Comparison of ENCODE assay signal across 23 cellular contexts in genomic region chr10:114859227-114859626, GRCh38. TPM values are rescaled to one million over a fixed set of nuclear protein-coding genes. Genes with fewer than 3 reads are reported as not detected.
A peak's percentile ranks its signal among the peaks of the same experiment; 100 is the strongest.
DNase-seq lines count a peak whose midpoint lies in the region; ATAC-seq and TF ChIP-seq lines count a peak whose summit lies in the region.
"Had no signal": no experiment of that assay in that cellular context is flagged by ENCODE, and none has a peak within 500 bp of the region (broad histone marks: within the 10 kb centered on the region; RNA-seq: fewer than 3 reads in every experiment).

No MANE protein-coding gene starts in this region.

- H3K36me3 ChIP-seq in body of pancreas (replicated peaks in 1 of 2; ENCODE audit: insufficient read depth in 1 of 2, low read depth in 2 of 2) (peaks cover 5 to 15% of the 10 kb centered on the region in 2 donors), mucosa of descending colon (ENCODE audit: low read depth) (no peaks in the 10 kb centered on the region), transverse colon (peaks cover 0 to 38% (median 17%) of the 10 kb centered on the region in 4 donors), osteoblast (ENCODE audit: insufficient read depth, low read length) (peaks cover 75% of the 10 kb centered on the region), aorta (ENCODE audit: control insufficient read depth in 1 of 2, insufficient read depth in 2 of 2, low read length in 1 of 2) (peaks cover 0 to 6% of the 10 kb centered on the region in 2 donors)

- H3K9me3 ChIP-seq in body of pancreas: no peaks in the 10 kb centered on the region
- H3K9me3 ChIP-seq in mucosa of descending colon: no peaks in the 10 kb centered on the region
- H3K9me3 ChIP-seq in transverse colon: no peaks in the 10 kb centered on the region
- H3K9me3 ChIP-seq in osteoblast (ENCODE audit: low read depth, low read length): no peaks in the 10 kb centered on the region
- H3K9me3 ChIP-seq in aorta (ENCODE audit: control insufficient read depth, low read length): no peaks in the 10 kb centered on the region
- H3K9me3 ChIP-seq: sigmoid colon had no signal

- WGBS in body of pancreas, 2 donors: 67 to 71% methylated on average over 7 of the region's 7 CpGs
- WGBS in transverse colon (ENCODE audit: low coverage in 1 of 2), 2 donors: 38 to 55% methylated on average over 4 to 7 of the region's 7 CpGs
- 52 to 68% methylated on average over 7 of the region's 7 CpGs for WGBS in aorta, 2 donors

- ATAC-seq in activated CD4-positive, alpha-beta T cell treated with anti-CD3 and anti-CD28 coated beads for 36 hours: no peak
- ATAC-seq in body of pancreas (peak; percentile 88), mucosa of descending colon (peak; percentile 87), HG02870 (IDR thresholded peaks at IDR 0.05; ENCODE audit: unreplicated experiment) (no peak), aorta (ENCODE audit: low FRiP score) (no peak)
- ATAC-seq: naive thymus-derived CD8-positive, alpha-beta T cell; Right ventricle myocardium inferior; stimulated activated naive CD8-positive, alpha-beta T cell treated with anti-CD3 and anti-CD28 coated beads, Interleukin-15, amount 100 ng/mL, for 72 hours had no signal

- TF ChIP-seq EP300 in transverse colon (IDR thresholded peaks at IDR 0.05; ENCODE audit: low read depth): no peak

- H2AFZ ChIP-seq in osteoblast (ENCODE audit: low read length): no peak overlapping the region

- CTCF ChIA-PET in activated CD4-positive, alpha-beta T cell treated with anti-CD3 and anti-CD28 coated beads, Interleukin-2, amount 10 ng/mL, durations not matched to agents 7 days and 5 days (lab: Charles Lee): no interaction called here
- CTCF ChIA-PET in activated CD4-positive, alpha-beta T cell treated with anti-CD3 and anti-CD28 coated beads for 36 hours (lab: Charles Lee): interaction anchor here (1.4 kb wide), 1 partner anchor 20 kb away, joined by 3 read pairs; no protein-coding TSS in a partner anchor

- no peak overlapping the region for H3K4me2 ChIP-seq in osteoblast (ENCODE audit: insufficient read depth, low read length)

- POLR2A ChIA-PET in activated CD4-positive, alpha-beta T cell treated with anti-CD3 and anti-CD28 coated beads, Interleukin-2, amount 10 ng/mL, durations not matched to agents 7 days and 5 days (lab: Charles Lee): interaction anchor here (0.7 kb wide), 1 partner anchor 233 kb away, joined by 4 read pairs; no protein-coding TSS in a partner anchor
- POLR2A ChIA-PET in activated CD4-positive, alpha-beta T cell treated with anti-CD3 and anti-CD28 coated beads for 36 hours (lab: Charles Lee): no interaction called here

- H3K4me1 Mint-ChIP-seq in activated CD4-positive, alpha-beta T cell treated with anti-CD3 and anti-CD28 coated beads, Interleukin-2, amount 10 ng/mL, durations not matched to agents 7 days and 5 days: peaks cover 21% of the 10 kb centered on the region
- H3K4me1 Mint-ChIP-seq in activated CD4-positive, alpha-beta T cell treated with anti-CD3 and anti-CD28 coated beads for 36 hours: peaks cover 34% of the 10 kb centered on the region
- H3K4me1 Mint-ChIP-seq: memory B cell had no signal

- H3K27me3 ChIP-seq in body of pancreas: no peaks in the 10 kb centered on the region
- no peaks in the 10 kb centered on the region for H3K27me3 ChIP-seq in transverse colon
- H3K27me3 ChIP-seq in osteoblast (ENCODE audit: insufficient read depth, low read length): no peaks in the 10 kb centered on the region
- H3K27me3 ChIP-seq in aorta (ENCODE audit: control insufficient read depth in 1 of 2, insufficient read depth in 2 of 2, low read length in 1 of 2): no peaks in the 10 kb centered on the region
- H3K27me3 ChIP-seq: sigmoid colon had no signal

- H3K27me3 Mint-ChIP-seq in activated CD4-positive, alpha-beta T cell treated with anti-CD3 and anti-CD28 coated beads, Interleukin-2, amount 10 ng/mL, durations not matched to agents 7 days and 5 days: no peaks in the 10 kb centered on the region
- H3K27me3 Mint-ChIP-seq in activated CD4-positive, alpha-beta T cell treated with anti-CD3 and anti-CD28 coated beads for 36 hours: no peaks in the 10 kb centered on the region
- H3K27me3 Mint-ChIP-seq: activated naive CD8-positive, alpha-beta T cell; memory B cell; naive thymus-derived CD8-positive, alpha-beta T cell; stimulated activated naive CD8-positive, alpha-beta T cell treated with anti-CD3 and anti-CD28 coated beads, Interleukin-15, amount 100 ng/mL, for 72 hours; type B pancreatic cell had no signal

- H3K4me3 Mint-ChIP-seq in activated CD4-positive, alpha-beta T cell treated with anti-CD3 and anti-CD28 coated beads, Interleukin-2, amount 10 ng/mL, durations not matched to agents 7 days and 5 days: no peak overlapping the region
- H3K4me3 Mint-ChIP-seq in activated CD4-positive, alpha-beta T cell treated with anti-CD3 and anti-CD28 coated beads for 36 hours: no peak overlapping the region
- H3K4me3 Mint-ChIP-seq: activated naive CD8-positive, alpha-beta T cell; memory B cell; naive thymus-derived CD8-positive, alpha-beta T cell; stimulated activated naive CD8-positive, alpha-beta T cell treated with anti-CD3 and anti-CD28 coated beads, Interleukin-15, amount 100 ng/mL, for 72 hours; type B pancreatic cell had no signal

- H4K20me1 ChIP-seq in osteoblast (ENCODE audit: insufficient read depth, low read length): no peaks in the 10 kb centered on the region

- in situ Hi-C loops in transverse colon (cut with MboI; ENCODE audit: low pct_ligation_motif_present in 1 of 4, low pct_unique_long_range_greater_than_20kb in 1 of 4, low sequenced_read_pairs in 3 of 4): loop anchor here in 1 of 4 donors (25.0 kb wide), 1 partner anchor 253 kb away; no protein-coding TSS in a partner anchor

- H3K4me3 ChIP-seq in body of pancreas: no peak overlapping the region
- H3K4me3 ChIP-seq in mucosa of descending colon: no peak overlapping the region
- no peak overlapping the region for H3K4me3 ChIP-seq in transverse colon
- H3K4me3 ChIP-seq in osteoblast (ENCODE audit: insufficient read depth, low read length): no peak overlapping the region
- no peak overlapping the region for H3K4me3 ChIP-seq in aorta (ENCODE audit: low read length in 2 of 2)
- H3K4me3 ChIP-seq: sigmoid colon had no signal

- peak overlapping the region; percentile 25 for H3K27ac Mint-ChIP-seq in activated CD4-positive, alpha-beta T cell treated with anti-CD3 and anti-CD28 coated beads, Interleukin-2, amount 10 ng/mL, durations not matched to agents 7 days and 5 days
- H3K27ac Mint-ChIP-seq in activated CD4-positive, alpha-beta T cell treated with anti-CD3 and anti-CD28 coated beads for 36 hours: no peak overlapping the region
- H3K27ac Mint-ChIP-seq: activated naive CD8-positive, alpha-beta T cell; memory B cell; stimulated activated naive CD8-positive, alpha-beta T cell treated with anti-CD3 and anti-CD28 coated beads, Interleukin-15, amount 100 ng/mL, for 72 hours; type B pancreatic cell had no signal

- peaks cover 37% of the 10 kb centered on the region for H3K79me2 ChIP-seq in osteoblast (ENCODE audit: insufficient read depth, low read length)

- intact Hi-C loops in activated CD4-positive, alpha-beta T cell treated with anti-CD3 and anti-CD28 coated beads for 36 hours (cut with DNase I, micrococcal nuclease): no loop called here
- intact Hi-C loops in body of pancreas (cut with DNase I): no loop called here
- intact Hi-C loops in mucosa of descending colon (cut with DNase I, micrococcal nuclease): no loop called here
- intact Hi-C loops in transverse colon (cut with DNase I; ENCODE audit: low total_unique reads): no loop called here
- intact Hi-C loops in aorta (cut with DNase I): no loop called here

- no peak for DNase-seq in activated CD4-positive, alpha-beta T cell treated with anti-CD3 and anti-CD28 coated beads, Interleukin-2, amount 10 ng/mL, durations not matched to agents 7 days and 5 days
- no peak for DNase-seq in activated CD4-positive, alpha-beta T cell treated with anti-CD3 and anti-CD28 coated beads for 36 hours
- DNase-seq in body of pancreas: peak; percentile 19 to 46 (median 24)
- peak in 1 of 3 donors; percentile 34 for DNase-seq in mucosa of descending colon
- DNase-seq in transverse colon: peak; percentile 11
- no peak for DNase-seq in osteoblast (ENCODE audit: insufficient read length, low spot score, missing footprints)
- DNase-seq in aorta: no peak
- DNase-seq: activated CD4-positive, alpha-beta T cell treated with anti-CD3 and anti-CD28 coated beads for 1 hour; AML-193; DMS53; kidney glomerular epithelial cell; naive thymus-derived CD8-positive, alpha-beta T cell; NCI-H1105 treated with DMSO at 0.1 percent for 48 hours; NCI-H2081 treated with DMSO at 0.1 percent for 48 hours; NCI-H446; sigmoid colon; stimulated activated naive CD8-positive, alpha-beta T cell treated with anti-CD3 and anti-CD28 coated beads, Interleukin-15, amount 100 ng/mL, for 72 hours had no signal

- H3K36me3 Mint-ChIP-seq in activated CD4-positive, alpha-beta T cell treated with anti-CD3 and anti-CD28 coated beads, Interleukin-2, amount 10 ng/mL, durations not matched to agents 7 days and 5 days (ENCODE audit: low read depth): peaks cover 42% of the 10 kb centered on the region
- H3K36me3 Mint-ChIP-seq in activated CD4-positive, alpha-beta T cell treated with anti-CD3 and anti-CD28 coated beads for 36 hours (ENCODE audit: low read depth): peaks cover 45% of the 10 kb centered on the region

- H3K4me1 ChIP-seq in body of pancreas (peaks cover 11% of the 10 kb centered on the region), mucosa of descending colon (ENCODE audit: low read depth) (peaks cover 10% of the 10 kb centered on the region), transverse colon (peaks cover 0 to 13% (median 11%) of the 10 kb centered on the region in 4 donors), osteoblast (ENCODE audit: insufficient read depth, low read length) (peaks cover 38% of the 10 kb centered on the region), aorta (ENCODE audit: control insufficient read depth in 1 of 2, insufficient read depth in 2 of 2, low read length in 2 of 2) (no peaks in the 10 kb centered on the region)

- TF ChIP-seq CTCF in body of pancreas (IDR thresholded peaks at IDR 0.05) (no peak), mucosa of descending colon (IDR thresholded peaks at IDR 0.05) (no peak), transverse colon (IDR thresholded peaks at IDR 0.05) (no peak), osteoblast (IDR thresholded peaks at IDR 0.05; ENCODE audit: extremely low read depth, low read depth, low read length) (no peak)

- TF ChIP-seq POLR2A in body of pancreas (IDR thresholded peaks at IDR 0.05) (no peak), transverse colon (IDR thresholded peaks at IDR 0.05) (no peak)

- H3K27ac ChIP-seq in body of pancreas: peak overlapping the region in 3 of 4 donors; percentile 3 to 15 (median 9)
- no peak overlapping the region for H3K27ac ChIP-seq in transverse colon
- no peak overlapping the region for H3K27ac ChIP-seq in osteoblast (ENCODE audit: low read depth, low read length)
- peak overlapping the region in 1 of 2 donors; percentile 36 for H3K27ac ChIP-seq in aorta (ENCODE audit: low read depth in 1 of 2, low read length in 2 of 2)
- H3K27ac ChIP-seq: epithelial cell of prostate, sigmoid colon had no signal

- H3K9me3 Mint-ChIP-seq in activated CD4-positive, alpha-beta T cell treated with anti-CD3 and anti-CD28 coated beads, Interleukin-2, amount 10 ng/mL, durations not matched to agents 7 days and 5 days: no peaks in the 10 kb centered on the region
- no peaks in the 10 kb centered on the region for H3K9me3 Mint-ChIP-seq in activated CD4-positive, alpha-beta T cell treated with anti-CD3 and anti-CD28 coated beads for 36 hours (ENCODE audit: low read depth)
- H3K9me3 Mint-ChIP-seq: memory B cell; naive thymus-derived CD8-positive, alpha-beta T cell; stimulated activated naive CD8-positive, alpha-beta T cell treated with anti-CD3 and anti-CD28 coated beads, Interleukin-15, amount 100 ng/mL, for 72 hours; type B pancreatic cell had no signal

RNA-seq across cellular contexts. Expression of gene FHIP2A, which starts 37.6 kb away (rescaled TPM):
- total RNA-seq in activated CD4-positive, alpha-beta T cell treated with anti-CD3 and anti-CD28 coated beads, Interleukin-2, amount 10 ng/mL, durations not matched to agents 7 days and 5 days: 10 to 100 TPM; 23.3 to 34.2 TPM
- total RNA-seq in activated CD4-positive, alpha-beta T cell treated with anti-CD3 and anti-CD28 coated beads for 36 hours: 10 to 100 TPM; 18.4 to 18.6 TPM
- total RNA-seq in body of pancreas (10 to 100 TPM; 14.8 to 19.8 TPM), mucosa of descending colon (10 to 100 TPM; 14.8 to 29.7 (median 15.0) TPM), transverse colon (100 to 1,000 TPM in 1 of 4 donors, 10 to 100 TPM in 3; 17.2 to 218 (median 25.5) TPM), osteoblast (49.6 and 51.9 TPM in 2 replicates), aorta (10 to 100 TPM; 33.1 to 48.4 TPM)
- polyA plus RNA-seq in aorta: 10 to 100 TPM in 1 of 2 donors, 1 to 10 TPM in 1; 4.8 to 15.2 TPM

Comparison
In these comparisons a context has a peak if more than half of its experiments do, and no peak if none do; other contexts are left out.
1. DNase-seq: peak in body of pancreas (4 of 4) and transverse colon (single experiment); none in activated CD4-positive, alpha-beta T cell treated with anti-CD3 and anti-CD28 coated beads, Interleukin-2, amount 10 ng/mL, durations not matched to agents 7 days and 5 days (single experiment), activated CD4-positive, alpha-beta T cell treated with anti-CD3 and anti-CD28 coated beads for 36 hours (single experiment), osteoblast (single experiment) and aorta (0 of 2).
2. ATAC-seq: peak in body of pancreas (single experiment) and mucosa of descending colon (single experiment); none in activated CD4-positive, alpha-beta T cell treated with anti-CD3 and anti-CD28 coated beads for 36 hours (single experiment), HG02870 (single experiment) and aorta (single experiment).
3. H3K27ac ChIP-seq: peak in body of pancreas (3 of 4); none in transverse colon (0 of 4) and osteoblast (single experiment).